17 cellular contexts compared by ENCODE assay signal in the genomic region with DNA sequence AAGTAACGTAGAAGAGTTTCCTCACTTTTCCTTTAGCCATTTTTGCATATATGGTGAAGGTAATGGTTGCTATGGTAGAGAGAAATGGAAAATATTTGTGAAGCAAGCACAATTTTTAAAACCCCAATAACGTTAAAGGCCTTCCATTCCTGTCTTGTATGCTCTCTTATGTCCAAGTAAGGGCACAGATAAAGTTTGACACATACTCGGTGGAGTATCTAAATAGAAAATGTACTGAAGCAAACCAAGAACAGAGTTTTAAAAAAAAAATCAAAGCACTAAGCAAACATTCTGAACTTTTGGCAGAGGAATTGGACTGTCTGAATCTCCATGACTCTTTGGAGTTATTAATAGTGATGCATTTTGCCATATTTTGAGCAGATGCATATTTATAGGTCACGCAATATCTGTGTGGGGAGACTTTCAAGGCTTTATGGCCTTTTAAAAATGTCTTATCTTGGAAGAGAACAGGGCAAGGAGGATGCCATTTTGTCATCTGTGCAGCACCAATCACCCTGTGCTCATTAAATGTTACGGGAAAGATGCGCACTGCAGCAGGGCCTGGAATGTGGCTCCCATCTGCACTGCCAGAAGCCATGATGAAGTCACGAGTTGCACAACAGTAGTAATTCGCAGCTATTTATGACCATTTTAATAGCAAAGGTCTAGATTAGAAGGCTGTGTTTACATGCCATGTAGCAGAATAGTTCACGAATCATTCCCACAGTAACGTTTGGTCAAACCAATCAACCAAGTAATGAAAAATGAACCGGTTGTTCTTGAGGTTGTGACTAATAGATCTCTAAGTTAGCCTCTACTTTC. TPM values are rescaled to one million over a fixed set of nuclear protein-coding genes. Genes with fewer than 3 reads are reported as not detected.
DNase-seq lines count a peak whose midpoint lies in the region; ATAC-seq and TF ChIP-seq lines count a peak whose summit lies in the region.
"Had no signal": no experiment of that assay in that cellular context is flagged by ENCODE, and none has a peak within 500 bp of the region (broad histone marks: within the 10 kb centered on the region; RNA-seq: fewer than 3 reads in every experiment).

No MANE protein-coding gene starts in this region.

- no peaks in the 10 kb centered on the region for H3K36me3 ChIP-seq in skeletal muscle tissue (ENCODE audit: control insufficient read depth in 3 of 3, insufficient read depth in 3 of 3, low read length in 3 of 3)
- no peaks in the 10 kb centered on the region for H3K36me3 ChIP-seq in gastroesophageal sphincter

- DNase-seq in G401 (ENCODE audit: low spot score): peak; percentile 42
- DNase-seq in hepatic stellate cell (ENCODE audit: low spot score): peak; percentile 54
- no peak for DNase-seq in GOT3 (lab: John Stamatoyannopoulos, UW)
- no peak for DNase-seq in NCI-H524 (lab: John Stamatoyannopoulos, UW)
- DNase-seq: activated naive CD4-positive, alpha-beta T cell; Caco-2; dermis blood vessel endothelial cell; left ventricle myocardium superior; NCI-H1092; NCI-H510A treated with DMSO at 0.1 percent for 48 hours; stimulated activated CD4-positive, alpha-beta T cell treated with anti-CD3 and anti-CD28 coated beads, Interleukin-2, amount 100 ng/mL, for 48 hours; stimulated activated naive CD4-positive, alpha-beta T cell treated with Interleukin-2 at 50 U/mL for 16 hours; T-helper 9 cell had no signal

- in situ Hi-C loops in G401 (cut with HindIII; ENCODE audit: low sequenced_read_pairs): no loop called here

- no peak for TF ChIP-seq EP300 in gastroesophageal sphincter (IDR thresholded peaks at IDR 0.05)

- H3K27me3 ChIP-seq in skeletal muscle tissue (ENCODE audit: control insufficient read depth in 3 of 3, insufficient read depth in 3 of 3, low read length in 3 of 3) (no peaks in the 10 kb centered on the region), gastroesophageal sphincter (no peaks in the 10 kb centered on the region)

- H3K4me1 ChIP-seq in skeletal muscle tissue (ENCODE audit: control insufficient read depth in 3 of 3, insufficient read depth in 3 of 3, low read length in 3 of 3) (no peaks in the 10 kb centered on the region), gastroesophageal sphincter (peaks cover 0 to 9% (median 0%) of the 10 kb centered on the region in 3 donors)
- H3K4me1 ChIP-seq: Caco-2 had no signal

- no peaks in the 10 kb centered on the region for H3K9me3 ChIP-seq in skeletal muscle tissue (ENCODE audit: control insufficient read depth in 3 of 3, low read length in 3 of 3)
- no peaks in the 10 kb centered on the region for H3K9me3 ChIP-seq in gastroesophageal sphincter
- H3K9me3 ChIP-seq: Caco-2 had no signal

- no peak for TF ChIP-seq CTCF in VCaP (conservative IDR thresholded peaks at IDR 0.05)
- no peak for TF ChIP-seq CTCF in gastroesophageal sphincter (IDR thresholded peaks at IDR 0.05)

- H3K4me3 ChIP-seq in skeletal muscle tissue (ENCODE audit: low read length in 3 of 3) (no peak overlapping the region), gastroesophageal sphincter (no peak overlapping the region)

- no peak overlapping the region for H3K9ac ChIP-seq in skeletal muscle tissue (ENCODE audit: low read depth in 1 of 3, low read length in 3 of 3)

- no peak for TF ChIP-seq POLR2A in gastroesophageal sphincter (IDR thresholded peaks at IDR 0.05)

- WGBS in gastroesophageal sphincter (ENCODE audit: low coverage in 1 of 2), 2 donors: 57 to 72% methylated on average over 8 to 10 of the region's 11 CpGs

- H3K27ac ChIP-seq in VCaP: peak overlapping the region; percentile 68
- peak overlapping the region; percentile 17 for H3K27ac ChIP-seq in skeletal muscle tissue (ENCODE audit: low read depth, low read length)
- peak overlapping the region in 2 of 4 donors; percentile 10 to 47 for H3K27ac ChIP-seq in gastroesophageal sphincter

- ATAC-seq in HG03175 (IDR thresholded peaks at IDR 0.05; ENCODE audit: unreplicated experiment) (no peak), gastroesophageal sphincter (no peak)
- ATAC-seq: left ventricle myocardium superior had no signal

RNA-seq across cellular contexts. Expression of a gene that starts 23.3 kb away (rescaled TPM):
- total RNA-seq in G401 (2014; rRNA removed; shearing (Covaris generic)): 155 and 186 TPM in 2 replicates
- total RNA-seq in skeletal muscle tissue (1.6 TPM), gastroesophageal sphincter (1 to 10 TPM; 1.4 to 8.1 (median 3.6) TPM)

RNA-seq across cellular contexts. Expression of a gene that starts 23.6 kb away (rescaled TPM):
- 9.2 and 9.5 TPM in 2 replicates for total RNA-seq in G401 (2014; rRNA removed; shearing (Covaris generic))
- total RNA-seq in skeletal muscle tissue (1.0 TPM), gastroesophageal sphincter (1 to 10 TPM in 2 of 4 donors, under 1 TPM in 1, not detected in 1; 0.22 to 2.7 (median 1.7) TPM)

Comparison
In these comparisons a context has a peak if more than half of its experiments do, and no peak if none do; other contexts are left out.
1. DNase-seq: peak in G401 (single experiment) and hepatic stellate cell (single experiment); none in GOT3 (single experiment) and NCI-H524 (0 of 2).
2. RNA of a gene that starts 23.3 kb away (total RNA-seq): 155 to 186 TPM in G401; 1.4 to 8.1 TPM in gastroesophageal sphincter and 1.6 TPM in skeletal muscle tissue (single experiment); every median in the first group is over 10 times any median in the second.